ENCODE assay signal across 8 cellular contexts in the genomic region with DNA sequence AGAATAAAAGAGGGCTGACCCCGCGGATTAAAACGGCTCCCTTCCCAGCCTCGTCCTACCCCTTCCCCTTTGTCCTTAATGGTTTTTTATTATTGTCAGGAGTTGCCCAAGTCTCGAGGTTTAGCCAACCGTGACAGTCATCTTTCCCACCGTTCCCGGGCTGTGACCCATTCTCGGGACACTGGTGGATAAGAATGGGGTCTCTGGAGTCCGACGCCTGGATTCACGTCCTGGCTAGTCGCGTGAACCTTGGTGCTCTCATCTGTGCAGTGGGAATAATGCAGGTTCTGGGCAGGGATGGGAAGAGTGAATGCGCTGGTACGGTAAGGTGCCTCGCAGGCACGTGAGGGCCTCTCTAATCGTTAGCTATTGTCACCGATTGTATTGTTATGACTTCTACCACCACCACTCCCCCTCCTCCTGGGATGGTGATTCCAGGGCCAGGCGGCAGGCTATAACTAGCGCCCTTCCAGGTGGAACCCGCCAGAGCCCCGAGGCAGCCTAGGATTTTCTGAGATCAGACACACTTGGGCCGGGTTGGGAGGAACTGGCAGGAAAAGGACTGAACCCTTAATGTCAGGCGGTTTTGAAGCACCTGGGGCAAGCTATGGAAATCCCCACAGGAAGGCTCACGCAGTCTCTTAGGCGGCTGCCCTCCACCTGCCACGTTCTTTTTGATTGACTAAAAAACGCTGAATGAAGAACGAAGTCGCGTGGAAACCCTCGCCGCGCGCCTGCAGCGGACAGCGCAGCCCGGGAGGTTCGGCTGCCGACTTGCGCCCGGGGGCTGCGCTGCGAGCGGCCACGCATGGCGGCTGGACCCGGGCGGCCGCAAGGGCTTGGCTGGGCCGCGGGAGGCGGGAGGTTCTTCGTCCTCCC. TPM values are rescaled to one million over a fixed set of nuclear protein-coding genes. Genes with fewer than 3 reads are reported as not detected.
A peak's percentile ranks its signal among the peaks of the same experiment; 100 is the strongest.
DNase-seq lines count a peak whose midpoint lies in the region; ATAC-seq and TF ChIP-seq lines count a peak whose summit lies in the region.

No MANE protein-coding gene starts in this region.

- ATAC-seq in heart right ventricle, result no peak
- no peak for ATAC-seq in right lobe of liver
- no peak for ATAC-seq in GM21515 (IDR thresholded peaks at IDR 0.05; ENCODE audit: unreplicated experiment)

- H3K9me3 ChIP-seq in heart right ventricle (no peaks in the 10 kb centered on the region), right atrium auricular region (no peaks in the 10 kb centered on the region), right lobe of liver (no peaks in the 10 kb centered on the region), transverse colon (no peaks in the 10 kb centered on the region)

- H3K4me3 ChIP-seq in heart right ventricle, result peak overlapping the region in 9 of 10 donors; percentile 49 to 80 (median 67)
- H3K4me3 ChIP-seq in right atrium auricular region, result peak overlapping the region in 1 of 2 donors; percentile 56
- peak overlapping the region; percentile 87 for H3K4me3 ChIP-seq in astrocyte of the cerebellum (ENCODE audit: low read depth, low read length)
- peak overlapping the region; percentile 68 to 89 (median 86) for H3K4me3 ChIP-seq in right lobe of liver
- H3K4me3 ChIP-seq in transverse colon, result peak overlapping the region in 3 of 4 donors; percentile 39 to 62 (median 51)

- intact Hi-C loops in heart right ventricle (cut with DNase I), result loop anchor here (2.0 to 10.0 kb wide), 12 partner anchors 91 to 969 kb away; a partner anchor contains a TSS
- intact Hi-C loops in right lobe of liver (cut with DNase I), result no loop called here
- intact Hi-C loops in transverse colon (cut with DNase I; ENCODE audit: low total_unique reads), result loop anchor here (2.0 kb wide), 1 partner anchor 709 kb away; no protein-coding TSS in a partner anchor

- H3K4me1 ChIP-seq in heart right ventricle (peaks cover 3 to 60% (median 48%) of the 10 kb centered on the region in 9 donors), right atrium auricular region (peaks cover 0 to 49% of the 10 kb centered on the region in 2 donors), right lobe of liver (peaks cover 0 to 25% (median 12%) of the 10 kb centered on the region in 4 donors), transverse colon (peaks cover 0 to 54% (median 30%) of the 10 kb centered on the region in 4 donors)

- WGBS in heart right ventricle, 2 donors, result 5 to 16% methylated on average over 56 of the region's 56 CpGs
- under 1% methylated on average over 21 of the region's 56 CpGs for WGBS in right lobe of liver (ENCODE audit: insufficient coverage, low coverage, low lambda C conversion rate, missing lambda C conversion rate)
- 15% methylated on average over 50 of the region's 56 CpGs; no CpG with 5 or more reads in 1 of the 2 donors for WGBS in transverse colon (ENCODE audit: low coverage in 1 of 2), 2 donors

- TF ChIP-seq CTCF in heart right ventricle (IDR thresholded peaks at IDR 0.05), result peak in 1 of 9 donors; percentile 3
- TF ChIP-seq CTCF in right atrium auricular region (IDR thresholded peaks at IDR 0.05), result no peak
- TF ChIP-seq CTCF in astrocyte of the cerebellum (IDR thresholded peaks at IDR 0.05; ENCODE audit: low read depth, low read length, missing control alignments), result no peak
- TF ChIP-seq CTCF in right lobe of liver (IDR thresholded peaks at IDR 0.05), result no peak
- TF ChIP-seq CTCF in transverse colon (IDR thresholded peaks at IDR 0.05), result no peak

- no peak for TF ChIP-seq POLR2A in right lobe of liver (IDR thresholded peaks at IDR 0.05)
- TF ChIP-seq POLR2A in transverse colon (IDR thresholded peaks at IDR 0.05), result no peak

- TF ChIP-seq EP300 in transverse colon (IDR thresholded peaks at IDR 0.05; ENCODE audit: low read depth), result no peak

- H3K27me3 ChIP-seq in heart right ventricle (peaks cover 7 to 90% (median 78%) of the 10 kb centered on the region in 7 donors), right atrium auricular region (peaks cover 27 to 33% of the 10 kb centered on the region in 2 donors), right lobe of liver (no peaks in the 10 kb centered on the region), transverse colon (peaks cover 95% of the 10 kb centered on the region)

- peak overlapping the region in 4 of 10 donors; percentile 63 to 90 (median 78) for H3K27ac ChIP-seq in heart right ventricle
- H3K27ac ChIP-seq in right atrium auricular region, result no peak overlapping the region
- peak overlapping the region; percentile 89 to 94 (median 93) for H3K27ac ChIP-seq in right lobe of liver
- peak overlapping the region; percentile 12 to 78 (median 47) for H3K27ac ChIP-seq in transverse colon

- H3K36me3 ChIP-seq in heart right ventricle, result no peaks in the 10 kb centered on the region
- H3K36me3 ChIP-seq in right atrium auricular region, result no peaks in the 10 kb centered on the region
- no peaks in the 10 kb centered on the region for H3K36me3 ChIP-seq in right lobe of liver
- no peaks in the 10 kb centered on the region for H3K36me3 ChIP-seq in transverse colon

- DNase-seq in heart right ventricle, result no peak
- DNase-seq in right atrium auricular region (ENCODE audit: low spot score), result no peak
- no peak for DNase-seq in astrocyte of the cerebellum (ENCODE audit: low read depth)
- peak in 1 of 3 donors; percentile 33 for DNase-seq in right lobe of liver
- no peak for DNase-seq in transverse colon
- no peak for DNase-seq in superior temporal gyrus (ENCODE audit: extremely low spot score)
- DNase-seq in DMS153 (lab: John Stamatoyannopoulos, UW), result no peak

- in situ Hi-C loops in astrocyte of the cerebellum (cut with HindIII; ENCODE audit: low sequenced_read_pairs), result no loop called here
- in situ Hi-C loops in transverse colon (cut with MboI; ENCODE audit: low pct_ligation_motif_present in 1 of 4, low pct_unique_long_range_greater_than_20kb in 1 of 4, low sequenced_read_pairs in 3 of 4), result loop anchor here in 3 of 4 donors (10.0 to 25.0 kb wide), 3 partner anchors 709 to 966 kb away; no protein-coding TSS in a partner anchor

RNA-seq across cellular contexts. Expression of a gene that starts 2.7 kb away (rescaled TPM):
- total RNA-seq in heart right ventricle (1 to 10 TPM; 1.1 to 5.9 (median 2.3) TPM), right atrium auricular region (1 to 10 TPM in 1 of 2 donors, under 1 TPM in 1; 0.78 to 2.8 TPM), right lobe of liver (10 to 100 TPM; 22.5 to 36.6 (median 28.2) TPM), transverse colon (1 to 10 TPM in 2 of 4 donors, under 1 TPM in 1, not detected in 1; 0.40 to 2.5 (median 1.2) TPM)
- 1 to 10 TPM in 1 of 2 donors, under 1 TPM in 1; 0.73 to 1.8 TPM for polyA plus RNA-seq in heart right ventricle

Comparison
In these comparisons a context has a peak if more than half of its experiments do, and no peak if none do; other contexts are left out.
1. H3K27ac ChIP-seq: peak in right lobe of liver (3 of 3) and transverse colon (4 of 4); none in right atrium auricular region (0 of 2).
2. intact Hi-C loops: an anchor here in heart right ventricle (2.0 to 10.0 kb wide) and transverse colon (2.0 kb wide); none called in right lobe of liver.